In the genomic region with DNA sequence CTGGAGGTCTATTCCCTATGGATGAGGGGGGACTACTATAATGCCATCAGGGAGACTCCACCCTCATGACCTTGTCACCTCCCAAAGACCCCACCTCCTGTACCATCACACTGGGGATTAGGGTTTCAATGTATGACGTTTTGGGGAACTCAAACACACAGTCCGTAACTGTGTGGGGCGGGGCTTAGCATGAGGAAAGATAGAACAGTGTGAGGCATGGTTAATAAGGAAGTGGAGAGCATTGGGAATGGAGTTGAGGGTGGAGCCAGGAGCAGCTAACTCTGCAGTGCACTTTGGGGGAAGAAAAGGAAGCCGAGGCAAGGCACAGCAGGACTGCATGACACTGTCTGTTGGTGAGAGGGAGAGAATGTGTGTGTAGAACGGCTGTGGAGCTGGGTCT, we compare ENCODE assay signal across 22 cellular contexts.
"Had no signal": no experiment of that assay in that cellular context is flagged by ENCODE, and none has a peak within 500 bp of the region (broad histone marks: within the 10 kb centered on the region; RNA-seq: fewer than 3 reads in every experiment).

No MANE protein-coding gene starts in this region.

- H3K4me3 ChIP-seq: PC-9 had no signal

- H3K4me2 ChIP-seq: PC-9 had no signal

- H2AFZ ChIP-seq: PC-9 had no signal

- FAIRE-seq: colon had no signal

- H3K36me3 ChIP-seq: brain microvascular endothelial cell, WERI-Rb-1 had no signal

- H3K27me3 ChIP-seq: brain microvascular endothelial cell had no signal

- H3K27ac ChIP-seq: brain microvascular endothelial cell, PC-9, WERI-Rb-1 had no signal

- DNase-seq: activated CD4-positive, alpha-beta T cell treated with anti-CD3 and anti-CD28 coated beads for 4 hours; activated CD8-positive, alpha-beta memory T cell treated with anti-CD3 and anti-CD28 coated beads, Interleukin-2, amount 50 U/mL, for 4 hours; activated CD8-positive, alpha-beta T cell treated with anti-CD3 and anti-CD28 coated beads for 36 hours; activated gamma-delta T cell treated with Interleukin-2 at 50 U/mL for 16 hours; activated naive CD4-positive, alpha-beta T cell treated with anti-CD3 and anti-CD28 coated beads, Interleukin-2, amount 10 ng/mL, durations not matched to agents 7 days and 5 days; activated naive CD8-positive, alpha-beta T cell treated with anti-CD3 and anti-CD28 coated beads for 36 hours; activated T-cell treated with anti-CD3 and anti-CD28 coated beads, Interleukin-2, amount 50 U/mL, for 72 hours; brain microvascular endothelial cell; cerebellar nuclear complex; NCI-H1105; NCI-H1436; NCI-H1694 treated with DMSO at 0.1 percent for 48 hours; NCI-H2081; NCI-H510A treated with DMSO at 0.1 percent for 48 hours; NCI-H69; PC-9; SHP77 treated with DMSO at 0.1 percent for 48 hours; T-cell; T-helper 2 cell; T1000; WERI-Rb-1 had no signal
